ENCODE assay signal across 9 cellular contexts in the genomic region with DNA sequence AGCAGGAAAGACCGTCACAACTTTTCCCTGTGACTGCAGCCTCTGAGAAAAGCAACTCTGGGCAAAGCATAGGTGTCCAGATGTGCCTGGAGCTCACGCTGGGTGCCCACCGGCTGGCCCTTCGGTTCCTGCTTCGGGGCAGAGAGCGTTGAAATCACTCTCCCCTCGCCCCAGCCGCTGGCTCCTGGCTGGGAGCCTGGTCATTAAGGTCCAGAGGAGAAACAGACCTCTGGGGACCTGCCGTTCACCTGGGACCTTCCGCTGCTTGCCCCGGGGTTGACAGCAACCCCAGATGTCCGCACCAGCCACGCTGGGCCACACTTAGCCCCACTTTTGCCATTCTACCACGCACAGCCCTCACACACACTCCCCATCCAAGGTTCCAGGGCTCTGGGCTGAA. TPM values are rescaled to one million over a fixed set of nuclear protein-coding genes. Genes with fewer than 3 reads are reported as not detected.
DNase-seq lines count a peak whose midpoint lies in the region; ATAC-seq and TF ChIP-seq lines count a peak whose summit lies in the region.
"Had no signal": no experiment of that assay in that cellular context is flagged by ENCODE, and none has a peak within 500 bp of the region (broad histone marks: within the 10 kb centered on the region; RNA-seq: fewer than 3 reads in every experiment).

No MANE protein-coding gene starts in this region.

- H3K36me3 ChIP-seq in HUES48 (ENCODE audit: control insufficient read depth, insufficient read depth, low read length) (peaks cover 38% of the 10 kb centered on the region), mesenchymal stem cell (ENCODE audit: control insufficient read depth in 1 of 2, insufficient read depth in 2 of 2, low read depth in 1 of 2, low read length in 2 of 2) (peaks cover 21 to 67% of the 10 kb centered on the region in 2 experiments), subcutaneous abdominal adipose tissue (ENCODE audit: control insufficient read depth in 5 of 5, insufficient read depth in 5 of 5, low read length in 5 of 5) (peaks cover 0 to 23% (median 18%) of the 10 kb centered on the region in 5 donors)

- H3K27me3 ChIP-seq in HUES48 (ENCODE audit: control insufficient read depth, insufficient read depth, low read length) (no peaks in the 10 kb centered on the region), dorsolateral prefrontal cortex (no peaks in the 10 kb centered on the region), mesenchymal stem cell (ENCODE audit: control insufficient read depth in 1 of 2, insufficient read depth in 1 of 2, low read length in 2 of 2) (no peaks in the 10 kb centered on the region), subcutaneous abdominal adipose tissue (ENCODE audit: control insufficient read depth in 5 of 5, insufficient read depth in 4 of 5, low read length in 5 of 5) (peaks cover 0 to 8% (median 0%) of the 10 kb centered on the region in 5 donors)

- no peak overlapping the region for H4K8ac ChIP-seq in mesenchymal stem cell (ENCODE audit: low read length)

- TF ChIP-seq CTCF in dorsolateral prefrontal cortex (IDR thresholded peaks at IDR 0.05 in 54 of 56, conservative IDR thresholded peaks at IDR 0.05 in 2 of 56; ENCODE audit: low read depth in 1 of 56, partially characterized antibody in 56 of 56) = no peak

- H2AK5ac ChIP-seq in mesenchymal stem cell (ENCODE audit: low read length, severe bottlenecking) = no peak overlapping the region

- H3K4me3 ChIP-seq in HUES48 (ENCODE audit: low read depth, low read length) = no peak overlapping the region
- peak overlapping the region in 49 of 59 donors; percentile 1 to 54 (median 28) for H3K4me3 ChIP-seq in dorsolateral prefrontal cortex
- peak overlapping the region in 1 of 2 experiments; percentile 65 for H3K4me3 ChIP-seq in mesenchymal stem cell (ENCODE audit: insufficient read depth in 1 of 2, low read depth in 1 of 2, low read length in 2 of 2)
- H3K4me3 ChIP-seq in subcutaneous abdominal adipose tissue (ENCODE audit: low read depth in 1 of 5, low read length in 5 of 5) = peak overlapping the region; percentile 33 to 61 (median 49)

- H3K27ac ChIP-seq in HUES48 (ENCODE audit: low read depth, low read length) = peak overlapping the region; percentile 44
- peak overlapping the region in 39 of 59 donors; percentile 0 to 87 (median 73) for H3K27ac ChIP-seq in dorsolateral prefrontal cortex
- H3K27ac ChIP-seq in mesenchymal stem cell (ENCODE audit: low read length, poor library complexity, severe bottlenecking) = no peak overlapping the region
- H3K27ac ChIP-seq in subcutaneous abdominal adipose tissue (ENCODE audit: low read depth, low read length) = no peak overlapping the region

- no peak overlapping the region for H2BK120ac ChIP-seq in mesenchymal stem cell (ENCODE audit: low read depth, low read length)

- ATAC-seq in GM18517 (IDR thresholded peaks at IDR 0.05; ENCODE audit: unreplicated experiment) = no peak
- ATAC-seq in GM21381 (IDR thresholded peaks at IDR 0.05; ENCODE audit: unreplicated experiment) = no peak
- no peak for ATAC-seq in HG03442 (IDR thresholded peaks at IDR 0.05; ENCODE audit: unreplicated experiment)

- no peak overlapping the region for H2BK15ac ChIP-seq in mesenchymal stem cell (ENCODE audit: low read depth, poor library complexity, severe bottlenecking)

- 88% methylated on average over 14 of the region's 14 CpGs for WGBS in mesenchymal stem cell

- no peak overlapping the region for H2BK12ac ChIP-seq in mesenchymal stem cell (ENCODE audit: low read length in 2 of 2)

- H3K18ac ChIP-seq in mesenchymal stem cell (ENCODE audit: low read depth in 1 of 2, low read length in 2 of 2) = no peak overlapping the region

- H4K91ac ChIP-seq in mesenchymal stem cell (ENCODE audit: low read length) = no peak overlapping the region

- H3K4me1 ChIP-seq in HUES48 (ENCODE audit: control insufficient read depth, insufficient read depth, low read length) (no peaks in the 10 kb centered on the region), mesenchymal stem cell (ENCODE audit: control insufficient read depth, insufficient read depth, low read depth, low read length) (peaks cover 12% of the 10 kb centered on the region), subcutaneous abdominal adipose tissue (ENCODE audit: control insufficient read depth in 5 of 5, insufficient read depth in 5 of 5, low read length in 5 of 5) (peaks cover 6 to 37% (median 12%) of the 10 kb centered on the region in 5 donors)

- no peak overlapping the region for H3K14ac ChIP-seq in mesenchymal stem cell (ENCODE audit: low read length in 2 of 2)

- no peak overlapping the region for H2AFZ ChIP-seq in mesenchymal stem cell (ENCODE audit: low read depth, low read length)

- peaks cover 9% of the 10 kb centered on the region for H3K79me1 ChIP-seq in mesenchymal stem cell (replicated peaks; ENCODE audit: low read length, poor library complexity, severe bottlenecking)

- H3K23ac ChIP-seq in mesenchymal stem cell (ENCODE audit: low read length in 2 of 2) = no peak overlapping the region

- H3K9me3 ChIP-seq in HUES48 (ENCODE audit: control insufficient read depth, insufficient read depth, low read length) (no peaks in the 10 kb centered on the region), mesenchymal stem cell (ENCODE audit: control insufficient read depth, low read length) (no peaks in the 10 kb centered on the region), subcutaneous abdominal adipose tissue (ENCODE audit: control insufficient read depth in 5 of 5, low read length in 5 of 5) (no peaks in the 10 kb centered on the region)

- intact Hi-C loops in dorsolateral prefrontal cortex (cut with DNase I) = loop anchor here (1.0 to 5.0 kb wide), 3 partner anchors 186 to 392 kb away; no protein-coding TSS in a partner anchor

- H3K9ac ChIP-seq in HUES48 (ENCODE audit: low read depth, low read length) (no peak overlapping the region), mesenchymal stem cell (ENCODE audit: low read length) (peak overlapping the region; percentile 73), subcutaneous abdominal adipose tissue (ENCODE audit: low read length in 5 of 5) (peak overlapping the region in 2 of 5 donors; percentile 6 to 63)

- H3K4me2 ChIP-seq in mesenchymal stem cell (ENCODE audit: low read length, poor library complexity, severe bottlenecking) = no peak overlapping the region

- DNase-seq in dorsolateral prefrontal cortex (peak in 1 of 10 donors; percentile 42), mesenchymal stem cell (no peak), H4 (ENCODE audit: low spot score) (no peak)
- DNase-seq: kidney glomerular epithelial cell had no signal

- H2BK5ac ChIP-seq in mesenchymal stem cell (ENCODE audit: low read depth, low read length, poor library complexity, severe bottlenecking) = no peak overlapping the region

- H3K4ac ChIP-seq in mesenchymal stem cell (ENCODE audit: low read depth in 1 of 2, low read length in 2 of 2) = no peak overlapping the region

RNA-seq across cellular contexts. Expression of gene MRM3, which starts 13.1 kb away (rescaled TPM):
- total RNA-seq in dorsolateral prefrontal cortex = 10 to 100 TPM in 117 of 120 experiments, 1 to 10 TPM in 3; 8.5 to 20.4 (median 15.0) TPM
- 6.9 TPM for polyA plus RNA-seq in mesenchymal stem cell (2013, experiment 1 of 2)
- 6.6 TPM for polyA plus RNA-seq in mesenchymal stem cell (2013, experiment 2 of 2)
- total RNA-seq in H4 (2014; rRNA removed; shearing (Covaris generic)) = 28.1 and 33.4 TPM in 2 replicates

RNA-seq across cellular contexts. Expression of gene GLOD4, which starts 13.2 kb away (rescaled TPM):
- 10 to 100 TPM; 33.7 to 99.3 (median 65.6) TPM for total RNA-seq in dorsolateral prefrontal cortex
- 35.2 TPM for polyA plus RNA-seq in mesenchymal stem cell (2013, experiment 1 of 2)
- polyA plus RNA-seq in mesenchymal stem cell (2013, experiment 2 of 2) = 34.5 TPM
- total RNA-seq in H4 (2014; rRNA removed; shearing (Covaris generic)) = 145 and 156 TPM in 2 replicates

RNA-seq across cellular contexts. Expression of gene GEMIN4, which starts 43.2 kb away (rescaled TPM):
- total RNA-seq in dorsolateral prefrontal cortex = 10 to 100 TPM in 117 of 120 experiments, 1 to 10 TPM in 3; 9.5 to 23.3 (median 14.0) TPM
- 6.4 TPM for polyA plus RNA-seq in mesenchymal stem cell (2013, experiment 1 of 2)
- polyA plus RNA-seq in mesenchymal stem cell (2013, experiment 2 of 2) = 6.6 TPM
- 10.8 and 17.5 TPM in 2 replicates for total RNA-seq in H4 (2014; rRNA removed; shearing (Covaris generic))

Comparison
In these comparisons a context has a peak if more than half of its experiments do, and no peak if none do; other contexts are left out.
1. H3K27ac ChIP-seq: peak in HUES48 (single experiment) and dorsolateral prefrontal cortex (39 of 59); none in mesenchymal stem cell (single experiment) and subcutaneous abdominal adipose tissue (single experiment).